ENCODE assay signal across 1 cellular context in genomic region chr11:13462928-13463778, GRCh38.
TF ChIP-seq lines count a peak whose summit lies in the region.

Gene BTBD10 (minus strand): TSS chr11:13463222. CDS start chr11:13445124, 18,098 bp downstream.

TF ChIP-seq in HepG2, 621 proteins besides CTCF, POLR2A, EP300 and RAD21 (continued from another document and continues in another):
- peak; percentile 82; the same call in 1 of the 2 replicates for TF ChIP-seq ZZZ3 (CRISPR knock-in tag; IDR thresholded peaks at IDR 0.05; ENCODE audit: borderline replicate concordance)
- no peak for TF ChIP-seq TRIM22 (IDR thresholded peaks at IDR 0.05)
- 0 out of 2 replicates have a peak, but pooled peaks have one; percentile 68 for TF ChIP-seq ZNF230 (CRISPR knock-in tag; IDR thresholded peaks at IDR 0.05)
- TF ChIP-seq CCAR2 (optimal IDR thresholded peaks at IDR 0.05; ENCODE audit: low read depth, low read length): no peak
- peak; percentile 42; the same call in 1 of the 2 replicates for TF ChIP-seq ZNF264 (CRISPR knock-in tag; IDR thresholded peaks at IDR 0.05)
- no peak for TF ChIP-seq ZNF12 (CRISPR knock-in tag; IDR thresholded peaks at IDR 0.05)
- TF ChIP-seq ZNF501 (CRISPR knock-in tag; IDR thresholded peaks at IDR 0.05): peak; percentile 55
- TF ChIP-seq ZNF800 (CRISPR knock-in tag; IDR thresholded peaks at IDR 0.05): 0 out of 2 replicates have a peak, but pooled peaks have one; percentile 61
- TF ChIP-seq BRF2 (CRISPR knock-in tag; IDR thresholded peaks at IDR 0.05): no peak
- TF ChIP-seq ZNF879 (CRISPR knock-in tag; IDR thresholded peaks at IDR 0.05): peak; percentile 87; the same call in 1 of the 2 replicates
- no peak for TF ChIP-seq CAMTA2 (CRISPR knock-in tag; IDR thresholded peaks at IDR 0.05; ENCODE audit: borderline replicate concordance)
- TF ChIP-seq ZNF430 (CRISPR knock-in tag; IDR thresholded peaks at IDR 0.05): peak; percentile 74
- peak; percentile 37; the same call in 1 of the 2 replicates for TF ChIP-seq CEBPG (CRISPR knock-in tag; IDR thresholded peaks at IDR 0.05)
- no peak for TF ChIP-seq HDAC6 (IDR thresholded peaks at IDR 0.05; ENCODE audit: low read depth, low read length)
- TF ChIP-seq ATF2 (CRISPR knock-in tag; IDR thresholded peaks at IDR 0.05): peak; percentile 76
- TF ChIP-seq CREBL2 (CRISPR knock-in tag; IDR thresholded peaks at IDR 0.05; ENCODE audit: borderline replicate concordance): no peak; the same call in 1 of the 2 replicates
- peak; percentile 65; the same call in 1 of the 2 replicates for TF ChIP-seq ELF1 (CRISPR knock-in tag; IDR thresholded peaks at IDR 0.05)
- TF ChIP-seq FOXJ3 (CRISPR knock-in tag; IDR thresholded peaks at IDR 0.05; ENCODE audit: borderline replicate concordance): no peak
- no peak for TF ChIP-seq DNMT1 (CRISPR knock-in tag; IDR thresholded peaks at IDR 0.05)
- peak; percentile 79; the same call in 1 of the 2 replicates for TF ChIP-seq KDM4B (CRISPR knock-in tag; IDR thresholded peaks at IDR 0.05)
- 0 out of 2 replicates have a peak, but pooled peaks have one; percentile 56 for TF ChIP-seq GLI4 (CRISPR knock-in tag; IDR thresholded peaks at IDR 0.05; ENCODE audit: borderline replicate concordance)
- TF ChIP-seq ASH2L (IDR thresholded peaks at IDR 0.05; ENCODE audit: insufficient read length, low read depth, low read length): peak; percentile 86
- no peak for TF ChIP-seq KLF12 (CRISPR knock-in tag; IDR thresholded peaks at IDR 0.05; ENCODE audit: borderline replicate concordance)
- TF ChIP-seq SMAD9 (CRISPR knock-in tag; IDR thresholded peaks at IDR 0.05): 0 out of 2 replicates have a peak, but pooled peaks have one; percentile 70
- no peak for TF ChIP-seq HMGA1 (CRISPR knock-in tag; conservative IDR thresholded peaks at IDR 0.05)
- peak; percentile 91 for TF ChIP-seq ZNF605 (CRISPR knock-in tag; IDR thresholded peaks at IDR 0.05)
- no peak for TF ChIP-seq NFRKB (IDR thresholded peaks at IDR 0.05)
- TF ChIP-seq ZBTB38 (CRISPR knock-in tag; IDR thresholded peaks at IDR 0.05): no peak; the same call in 1 of the 2 replicates
- TF ChIP-seq ARHGAP35 (CRISPR knock-in tag; IDR thresholded peaks at IDR 0.05; ENCODE audit: borderline replicate concordance): no peak
- no peak for TF ChIP-seq ZNF629 (CRISPR knock-in tag; conservative IDR thresholded peaks at IDR 0.05)
- TF ChIP-seq FOXK2 (IDR thresholded peaks at IDR 0.05): no peak
- TF ChIP-seq MEF2D (CRISPR knock-in tag; IDR thresholded peaks at IDR 0.05): peak; percentile 45; the same call in 1 of the 2 replicates
- no peak; the same call in 1 of the 2 replicates for TF ChIP-seq TSC22D2 (CRISPR knock-in tag; IDR thresholded peaks at IDR 0.05; ENCODE audit: borderline replicate concordance)
- TF ChIP-seq MAFG (CRISPR knock-in tag; IDR thresholded peaks at IDR 0.05): no peak
- TF ChIP-seq TBX3 (IDR thresholded peaks at IDR 0.05; ENCODE audit: borderline replicate concordance): no peak
- no peak for TF ChIP-seq U2AF1 (optimal IDR thresholded peaks at IDR 0.05; ENCODE audit: low read depth, low read length)
- no peak for TF ChIP-seq ZNF10 (CRISPR knock-in tag; IDR thresholded peaks at IDR 0.05; ENCODE audit: borderline replicate concordance, low read depth)
- TF ChIP-seq ATAD3A (CRISPR knock-in tag; IDR thresholded peaks at IDR 0.05): no peak
- TF ChIP-seq POGK (CRISPR knock-in tag; conservative IDR thresholded peaks at IDR 0.05): peak; percentile 81; the same call in 1 of the 2 replicates
- TF ChIP-seq CHD2 (IDR thresholded peaks at IDR 0.05; ENCODE audit: low read depth, low read length): peak; percentile 100
- TF ChIP-seq PBX2 (CRISPR knock-in tag; IDR thresholded peaks at IDR 0.05): no peak
- peak; percentile 95 for TF ChIP-seq RBFOX2 (IDR thresholded peaks at IDR 0.05; ENCODE audit: low read depth, low read length)
- TF ChIP-seq SRSF9 (IDR thresholded peaks at IDR 0.05; ENCODE audit: borderline replicate concordance, insufficient read depth, low read depth, low read length, poor library complexity, severe bottlenecking): no peak
- no peak for TF ChIP-seq ZNF7 (CRISPR knock-in tag; IDR thresholded peaks at IDR 0.05)
- no peak for TF ChIP-seq FIP1L1 (IDR thresholded peaks at IDR 0.05; ENCODE audit: borderline replicate concordance, insufficient read depth, low read depth, low read length)
- 0 out of 2 replicates have a peak, but pooled peaks have one; percentile 26 for TF ChIP-seq ZNF564 (CRISPR knock-in tag; IDR thresholded peaks at IDR 0.05)
- no peak for TF ChIP-seq TEAD2 (CRISPR knock-in tag; IDR thresholded peaks at IDR 0.05)
- 0 out of 2 replicates have a peak, but pooled peaks have one; percentile 31 for TF ChIP-seq MLX (CRISPR knock-in tag; IDR thresholded peaks at IDR 0.05)
- 0 out of 2 replicates have a peak, but pooled peaks have one; percentile 10 for TF ChIP-seq SKIL (CRISPR knock-in tag; IDR thresholded peaks at IDR 0.05; ENCODE audit: borderline replicate concordance)
- TF ChIP-seq HOMEZ (CRISPR knock-in tag; IDR thresholded peaks at IDR 0.05; ENCODE audit: low read depth): peak; percentile 73
- no peak for TF ChIP-seq KAT2B (IDR thresholded peaks at IDR 0.05; ENCODE audit: borderline replicate concordance, low read depth, low read length)
- no peak for TF ChIP-seq ZNF512 (CRISPR knock-in tag; IDR thresholded peaks at IDR 0.05)
- TF ChIP-seq SP4 (CRISPR knock-in tag; IDR thresholded peaks at IDR 0.05): peak; percentile 81
- TF ChIP-seq GTF3A (CRISPR knock-in tag; conservative IDR thresholded peaks at IDR 0.05): no peak
- no peak for TF ChIP-seq FLYWCH1 (CRISPR knock-in tag; IDR thresholded peaks at IDR 0.05)
- TF ChIP-seq SOX13 (IDR thresholded peaks at IDR 0.05): peak; percentile 28; the same call in 1 of the 2 replicates
- peak in 1 of 2 experiments; percentile 49; a peak in 1 of 4 replicates for TF ChIP-seq SOX13 (CRISPR knock-in tag; conservative IDR thresholded peaks at IDR 0.05 in 1 of 2, IDR thresholded peaks at IDR 0.05 in 1 of 2)
